ENCODE assay signal across 2 cellular contexts in the genomic region with DNA sequence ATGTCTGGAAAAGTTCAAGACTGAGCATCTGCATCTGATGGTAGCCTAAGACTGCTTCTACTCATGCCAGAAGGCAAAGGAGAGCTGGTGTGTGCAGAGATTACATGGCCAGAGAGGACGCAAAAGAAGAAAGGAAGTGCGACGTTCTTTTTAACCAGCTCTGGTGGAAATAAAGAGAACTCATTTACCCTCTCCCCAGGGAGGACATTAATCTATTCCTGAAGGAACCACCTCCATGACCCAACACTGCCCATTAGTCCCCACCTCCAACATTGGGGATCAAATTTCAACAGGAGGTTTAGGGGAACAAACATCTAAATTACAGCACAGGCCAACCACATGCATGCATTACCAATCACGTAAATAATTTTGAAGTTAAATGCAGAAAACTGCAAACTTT.
TF ChIP-seq lines count a peak whose summit lies in the region.

No MANE protein-coding gene starts in this region.

TF ChIP-seq in SK-N-SH, 30 proteins besides CTCF, POLR2A, EP300 and RAD21 (continued from another document):
- TF ChIP-seq, protein P1, sequence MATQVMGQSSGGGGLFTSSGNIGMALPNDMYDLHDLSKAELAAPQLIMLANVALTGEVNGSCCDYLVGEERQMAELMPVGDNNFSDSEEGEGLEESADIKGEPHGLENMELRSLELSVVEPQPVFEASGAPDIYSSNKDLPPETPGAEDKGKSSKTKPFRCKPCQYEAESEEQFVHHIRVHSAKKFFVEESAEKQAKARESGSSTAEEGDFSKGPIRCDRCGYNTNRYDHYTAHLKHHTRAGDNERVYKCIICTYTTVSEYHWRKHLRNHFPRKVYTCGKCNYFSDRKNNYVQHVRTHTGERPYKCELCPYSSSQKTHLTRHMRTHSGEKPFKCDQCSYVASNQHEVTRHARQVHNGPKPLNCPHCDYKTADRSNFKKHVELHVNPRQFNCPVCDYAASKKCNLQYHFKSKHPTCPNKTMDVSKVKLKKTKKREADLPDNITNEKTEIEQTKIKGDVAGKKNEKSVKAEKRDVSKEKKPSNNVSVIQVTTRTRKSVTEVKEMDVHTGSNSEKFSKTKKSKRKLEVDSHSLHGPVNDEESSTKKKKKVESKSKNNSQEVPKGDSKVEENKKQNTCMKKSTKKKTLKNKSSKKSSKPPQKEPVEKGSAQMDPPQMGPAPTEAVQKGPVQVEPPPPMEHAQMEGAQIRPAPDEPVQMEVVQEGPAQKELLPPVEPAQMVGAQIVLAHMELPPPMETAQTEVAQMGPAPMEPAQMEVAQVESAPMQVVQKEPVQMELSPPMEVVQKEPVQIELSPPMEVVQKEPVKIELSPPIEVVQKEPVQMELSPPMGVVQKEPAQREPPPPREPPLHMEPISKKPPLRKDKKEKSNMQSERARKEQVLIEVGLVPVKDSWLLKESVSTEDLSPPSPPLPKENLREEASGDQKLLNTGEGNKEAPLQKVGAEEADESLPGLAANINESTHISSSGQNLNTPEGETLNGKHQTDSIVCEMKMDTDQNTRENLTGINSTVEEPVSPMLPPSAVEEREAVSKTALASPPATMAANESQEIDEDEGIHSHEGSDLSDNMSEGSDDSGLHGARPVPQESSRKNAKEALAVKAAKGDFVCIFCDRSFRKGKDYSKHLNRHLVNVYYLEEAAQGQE (IDR thresholded peaks at IDR 0.05; ENCODE audit: low read depth, low read length) = no peak
- TF ChIP-seq TAF1 (IDR thresholded peaks at IDR 0.05; ENCODE audit: borderline replicate concordance, low read depth, low read length) (no peak), SMC3 (IDR thresholded peaks at IDR 0.05; ENCODE audit: low read depth, low read length) (no peak), CHD2 (IDR thresholded peaks at IDR 0.05; ENCODE audit: low read length, partially characterized antibody) (no peak), MEF2A (IDR thresholded peaks at IDR 0.05; ENCODE audit: borderline replicate concordance, low read depth) (no peak)

TF ChIP-seq in SK-N-SH treated with all-trans-retinoic acid at 6 μM for 48 hours, 23 proteins besides CTCF, POLR2A, EP300 and RAD21 (continued from another document):
- no peak for TF ChIP-seq CSDC2 (CRISPR knock-in tag; IDR thresholded peaks at IDR 0.05)
- TF ChIP-seq ZNF8 (CRISPR knock-in tag; IDR thresholded peaks at IDR 0.05) = no peak
- TF ChIP-seq ZNF70 (CRISPR knock-in tag; IDR thresholded peaks at IDR 0.05) = no peak
- TF ChIP-seq POU6F1 (CRISPR knock-in tag; IDR thresholded peaks at IDR 0.05; ENCODE audit: borderline replicate concordance, low read depth) = no peak
- TF ChIP-seq RARB (CRISPR knock-in tag; IDR thresholded peaks at IDR 0.05) = no peak
